Comparison of ENCODE assay signal across 10 cellular contexts in the genomic region with DNA sequence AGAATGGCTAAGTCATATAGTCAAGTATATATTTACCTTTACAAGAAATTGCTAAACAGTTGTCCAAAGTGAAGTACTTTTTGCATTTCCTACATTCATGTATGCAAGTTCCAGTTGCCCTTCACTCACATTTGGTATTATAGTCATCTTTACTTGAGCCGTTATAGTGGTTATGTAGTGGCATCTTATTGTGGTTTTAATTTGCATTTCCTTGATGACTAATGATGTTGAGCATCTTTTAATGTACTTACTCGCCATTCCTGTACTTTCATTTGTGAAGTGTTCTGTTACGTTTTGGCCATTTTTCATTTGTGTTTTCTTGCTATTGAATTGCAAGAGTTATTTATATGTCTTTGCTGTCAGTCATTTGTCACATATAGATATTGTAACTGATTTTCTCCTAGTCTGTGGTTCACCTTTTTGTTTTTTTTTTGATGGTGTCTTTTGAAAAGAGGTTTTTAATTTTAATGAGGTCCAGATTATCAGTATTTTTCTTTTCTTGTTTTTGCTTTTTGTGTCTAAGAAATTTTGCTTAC. TPM values are rescaled to one million over a fixed set of nuclear protein-coding genes. Genes with fewer than 3 reads are reported as not detected.
DNase-seq lines count a peak whose midpoint lies in the region; ATAC-seq, FAIRE-seq and TF ChIP-seq lines count a peak whose summit lies in the region.
"Had no signal": no experiment of that assay in that cellular context is flagged by ENCODE, and none has a peak within 500 bp of the region (broad histone marks: within the 10 kb centered on the region; RNA-seq: fewer than 3 reads in every experiment).

No MANE protein-coding gene starts in this region.

- H3K27ac ChIP-seq in uterus = no peak overlapping the region
- H3K27ac ChIP-seq: suprapubic skin had no signal

- H3K9me3 Mint-ChIP-seq in activated T-helper 17 cell treated with anti-CD3 and anti-CD28 coated beads, Interleukin-2, amount 50 U/mL, for 72 hours = no peaks in the 10 kb centered on the region

- H3K4me3 ChIP-seq in Jurkat, Clone E6-1 (ENCODE audit: low read length) = no peak overlapping the region
- H3K4me3 ChIP-seq in kidney epithelial cell (ENCODE audit: low read depth, low read length) = no peak overlapping the region
- no peak overlapping the region for H3K4me3 ChIP-seq in uterus
- H3K4me3 ChIP-seq: suprapubic skin had no signal

- H3K27me3 ChIP-seq in kidney epithelial cell (ENCODE audit: control insufficient read depth, insufficient read depth, low read length) (no peaks in the 10 kb centered on the region), uterus (no peaks in the 10 kb centered on the region)
- H3K27me3 ChIP-seq: suprapubic skin had no signal

- H3K36me3 ChIP-seq in kidney epithelial cell (ENCODE audit: control insufficient read depth, insufficient read depth, low read length) = no peaks in the 10 kb centered on the region
- no peaks in the 10 kb centered on the region for H3K36me3 ChIP-seq in uterus
- H3K36me3 ChIP-seq: suprapubic skin had no signal

- intact Hi-C loops in uterus (cut with DNase I; ENCODE audit: low total_unique reads) = no loop called here

- peaks cover 12% of the 10 kb centered on the region for H3K4me1 Mint-ChIP-seq in activated T-helper 17 cell treated with anti-CD3 and anti-CD28 coated beads, Interleukin-2, amount 50 U/mL, for 72 hours

- no peaks in the 10 kb centered on the region for H3K9me3 ChIP-seq in uterus
- H3K9me3 ChIP-seq: suprapubic skin had no signal

- H3K36me3 Mint-ChIP-seq in activated T-helper 17 cell treated with anti-CD3 and anti-CD28 coated beads, Interleukin-2, amount 50 U/mL, for 72 hours (ENCODE audit: low read depth) = peaks cover 29% of the 10 kb centered on the region

- TF ChIP-seq POLR2A in GM12891 (IDR thresholded peaks at IDR 0.05; ENCODE audit: low read depth, low read length) (no peak), uterus (IDR thresholded peaks at IDR 0.05) (no peak)

- peak overlapping the region; percentile 61 for H3K4me3 Mint-ChIP-seq in activated T-helper 17 cell treated with anti-CD3 and anti-CD28 coated beads, Interleukin-2, amount 50 U/mL, for 72 hours
- H3K4me3 Mint-ChIP-seq: nephron had no signal

- H3K4me1 ChIP-seq in uterus = no peaks in the 10 kb centered on the region

- H3K27ac Mint-ChIP-seq in activated T-helper 17 cell treated with anti-CD3 and anti-CD28 coated beads, Interleukin-2, amount 50 U/mL, for 72 hours = peak overlapping the region; percentile 74
- H3K27ac Mint-ChIP-seq: nephron had no signal

- DNase-seq in GM12891 (ENCODE audit: insufficient read length, low spot score) (no peak), kidney epithelial cell (ENCODE audit: low read depth) (peak; percentile 1), DMS79 (lab: John Stamatoyannopoulos, UW) (no peak), uterus (no peak), DMS53 (lab: John Stamatoyannopoulos, UW) (no peak)
- peak; percentile 23 for DNase-seq in Jurkat, Clone E6-1 (ENCODE audit: low read depth, low spot score)
- no peak for DNase-seq in activated effector memory CD4-positive, alpha-beta T cell treated with Interleukin-2 at 50 U/mL for 16 hours

- ATAC-seq in activated T-helper 17 cell treated with anti-CD3 and anti-CD28 coated beads, Interleukin-2, amount 50 U/mL, for 72 hours (replicated peaks) = peak; percentile 96

- no peak for TF ChIP-seq CTCF in kidney epithelial cell (IDR thresholded peaks at IDR 0.05; ENCODE audit: insufficient read depth, low read length, poor library complexity, severe bottlenecking)
- TF ChIP-seq CTCF in uterus (IDR thresholded peaks at IDR 0.05) = no peak

- no peaks in the 10 kb centered on the region for H3K27me3 Mint-ChIP-seq in activated T-helper 17 cell treated with anti-CD3 and anti-CD28 coated beads, Interleukin-2, amount 50 U/mL, for 72 hours

- FAIRE-seq in GM12891 (lab: Jason Lieb, UNC) = peak; percentile 48

TF ChIP-seq in GM12891, 5 proteins besides CTCF, POLR2A, EP300 and RAD21:
- TF ChIP-seq PAX5 (IDR thresholded peaks at IDR 0.05; ENCODE audit: insufficient read depth, low read length, severe bottlenecking) (no peak), TAF1 (IDR thresholded peaks at IDR 0.05; ENCODE audit: low read depth, low read length) (no peak), POU2F2 (IDR thresholded peaks at IDR 0.05; ENCODE audit: low read depth, low read length) (no peak), SPI1 (IDR thresholded peaks at IDR 0.05; ENCODE audit: low read depth, low read length) (no peak), POLR2AphosphoS5 (IDR thresholded peaks at IDR 0.05; ENCODE audit: low read depth, low read length) (no peak)

RNA-seq across cellular contexts. Expression of a gene that starts 27.6 kb away (rescaled TPM):
- 8.5 TPM for polyA plus RNA-seq in GM12891 (2012; ENCODE audit: low read depth, missing spikeins)
- 14.4 TPM for polyA plus RNA-seq in Jurkat, Clone E6-1 (2012; ENCODE audit: insufficient read depth, insufficient read length)
- total RNA-seq in activated T-helper 17 cell treated with anti-CD3 and anti-CD28 coated beads, Interleukin-2, amount 50 U/mL, for 72 hours = 10 to 100 TPM; 11.4 to 14.0 TPM
- total RNA-seq in kidney epithelial cell (34.2 and 45.6 TPM in 2 replicates), uterus (10 to 100 TPM; 19.5 to 75.6 (median 34.1) TPM)

RNA-seq across cellular contexts. Expression of a gene that starts 27.8 kb away (rescaled TPM):
- 0.22 TPM for polyA plus RNA-seq in GM12891 (2012; ENCODE audit: low read depth, missing spikeins)
- polyA plus RNA-seq in Jurkat, Clone E6-1 (2012; ENCODE audit: insufficient read depth, insufficient read length) = 0.47 TPM
- under 1 TPM in 1 of 2 donors, not detected in 1; 0.21 TPM for total RNA-seq in activated T-helper 17 cell treated with anti-CD3 and anti-CD28 coated beads, Interleukin-2, amount 50 U/mL, for 72 hours
- total RNA-seq in kidney epithelial cell (0.14 and 0.29 TPM in 2 replicates), uterus (1 to 10 TPM in 3 of 4 donors, not detected in 1; 1.5 to 3.9 (median 2.6) TPM)

Comparison
In these comparisons a context has a peak if more than half of its experiments do, and no peak if none do; other contexts are left out.
1. DNase-seq: peak in Jurkat, Clone E6-1 (single experiment) and kidney epithelial cell (single experiment); none in GM12891 (single experiment), DMS79 (single experiment), uterus (0 of 2), activated effector memory CD4-positive, alpha-beta T cell treated with Interleukin-2 at 50 U/mL for 16 hours (single experiment) and DMS53 (single experiment).